Comparison of ENCODE assay signal across 8 cellular contexts in genomic region chr17:29590979-29591736, GRCh38. TPM values are rescaled to one million over a fixed set of nuclear protein-coding genes. Genes with fewer than 3 reads are reported as not detected.
DNase-seq lines count a peak whose midpoint lies in the region; ATAC-seq lines count a peak whose summit lies in the region.

No MANE protein-coding gene starts in this region.

- peaks cover 2% of the 10 kb centered on the region for H3K36me3 Mint-ChIP-seq in activated naive CD4-positive, alpha-beta T cell treated with anti-CD3 and anti-CD28 coated beads for 36 hours (ENCODE audit: low read depth)

- H3K27me3 Mint-ChIP-seq in activated naive CD4-positive, alpha-beta T cell treated with anti-CD3 and anti-CD28 coated beads for 36 hours (ENCODE audit: low read depth) = no peaks in the 10 kb centered on the region

- CTCF ChIA-PET in activated naive CD4-positive, alpha-beta T cell treated with anti-CD3 and anti-CD28 coated beads for 36 hours (lab: Charles Lee) = interaction anchor here (0.6 to 4.8 kb wide), 13 partner anchors 12 to 502 kb away, joined by 3 to 91 read pairs (median 6); partner anchors contain the start of genes ABHD15 and TP53I13

- H3K4me1 Mint-ChIP-seq in activated naive CD4-positive, alpha-beta T cell treated with anti-CD3 and anti-CD28 coated beads for 36 hours (ENCODE audit: low read depth) = peaks cover 60% of the 10 kb centered on the region

- no peaks in the 10 kb centered on the region for H3K9me3 Mint-ChIP-seq in activated naive CD4-positive, alpha-beta T cell treated with anti-CD3 and anti-CD28 coated beads for 36 hours

- intact Hi-C loops in activated naive CD4-positive, alpha-beta T cell treated with anti-CD3 and anti-CD28 coated beads for 36 hours (cut with micrococcal nuclease) = loop anchor here (1.0 to 5.0 kb wide), 5 partner anchors 11 to 444 kb away; partner anchors contain the start of genes NUFIP2 and TP53I13
- intact Hi-C loops in Right ventricle myocardium superior (cut with DNase I) = no loop called here
- intact Hi-C loops in posterior vena cava (cut with DNase I) = no loop called here

- peak overlapping the region; percentile 83 for H3K4me3 Mint-ChIP-seq in activated naive CD4-positive, alpha-beta T cell treated with anti-CD3 and anti-CD28 coated beads for 36 hours

- peak; percentile 59 for DNase-seq in NCI-H748 (lab: John Stamatoyannopoulos, UW; ENCODE audit: unreplicated experiment)
- DNase-seq in NCI-H748 treated with DMSO at 0.1 percent for 48 hours (lab: John Stamatoyannopoulos, UW) = no peak
- peak; percentile 64 for DNase-seq in NCI-H510A (lab: John Stamatoyannopoulos, UW)
- DNase-seq in activated naive CD4-positive, alpha-beta T cell treated with anti-CD3 and anti-CD28 coated beads for 36 hours = peak; percentile 63
- DNase-seq in Right ventricle myocardium superior = peak; percentile 74
- peak; percentile 93 for DNase-seq in posterior vena cava (ENCODE audit: low spot score)
- no peak for DNase-seq in SIG-M5 treated with dmso at 0.1 percent for 504 hours (lab: John Stamatoyannopoulos, UW; ENCODE audit: unreplicated experiment)
- DNase-seq in GM19238 (ENCODE audit: insufficient read length, low spot score) = no peak

- peak overlapping the region; percentile 13 for H3K27ac Mint-ChIP-seq in activated naive CD4-positive, alpha-beta T cell treated with anti-CD3 and anti-CD28 coated beads for 36 hours

- peak; percentile 3 for ATAC-seq in Right ventricle myocardium superior (ENCODE audit: poor library complexity)

RNA-seq across cellular contexts. Expression of gene GIT1, which starts 1.7 kb away (rescaled TPM):
- 10 to 100 TPM; 35.5 to 37.5 TPM for total RNA-seq in activated naive CD4-positive, alpha-beta T cell treated with anti-CD3 and anti-CD28 coated beads for 36 hours
- total RNA-seq in Right ventricle myocardium superior (28.5 TPM), posterior vena cava (10 to 100 TPM; 28.1 to 43.5 TPM)

RNA-seq across cellular contexts. Expression of gene ANKRD13B, which starts 1.8 kb away (rescaled TPM):
- total RNA-seq in activated naive CD4-positive, alpha-beta T cell treated with anti-CD3 and anti-CD28 coated beads for 36 hours = 10 to 100 TPM; 14.1 to 14.6 TPM
- total RNA-seq in Right ventricle myocardium superior (9.3 TPM), posterior vena cava (10 to 100 TPM; 11.2 to 11.5 TPM)

RNA-seq across cellular contexts. Expression of gene TP53I13, which starts 22.7 kb away (rescaled TPM):
- total RNA-seq in activated naive CD4-positive, alpha-beta T cell treated with anti-CD3 and anti-CD28 coated beads for 36 hours = 10 to 100 TPM; 30.9 to 37.2 TPM
- 39.2 TPM for total RNA-seq in Right ventricle myocardium superior
- total RNA-seq in posterior vena cava = 10 to 100 TPM; 33.1 to 34.7 TPM

RNA-seq across cellular contexts. Expression of gene ABHD15, which starts 24.3 kb away (rescaled TPM):
- total RNA-seq in activated naive CD4-positive, alpha-beta T cell treated with anti-CD3 and anti-CD28 coated beads for 36 hours = 1 to 10 TPM; 3.7 to 4.0 TPM
- 7.0 TPM for total RNA-seq in Right ventricle myocardium superior
- total RNA-seq in posterior vena cava = 1 to 10 TPM; 4.5 to 5.9 TPM

RNA-seq across cellular contexts. Expression of gene CORO6, which starts 31.6 kb away (rescaled TPM):
- 10 to 100 TPM; 24.8 to 27.3 TPM for total RNA-seq in activated naive CD4-positive, alpha-beta T cell treated with anti-CD3 and anti-CD28 coated beads for 36 hours
- total RNA-seq in Right ventricle myocardium superior (83.6 TPM), posterior vena cava (10 to 100 TPM; 26.7 to 31.6 TPM)

Comparison
In these comparisons a context has a peak if more than half of its experiments do, and no peak if none do; other contexts are left out.
1. DNase-seq: peak in NCI-H748 (single experiment), NCI-H510A (single experiment), activated naive CD4-positive, alpha-beta T cell treated with anti-CD3 and anti-CD28 coated beads for 36 hours (single experiment), Right ventricle myocardium superior (single experiment) and posterior vena cava (single experiment); none in NCI-H748 treated with DMSO at 0.1 percent for 48 hours (single experiment), SIG-M5 treated with dmso at 0.1 percent for 504 hours (single experiment) and GM19238 (single experiment).